ENCODE assay signal across 21 cellular contexts in the genomic region with DNA sequence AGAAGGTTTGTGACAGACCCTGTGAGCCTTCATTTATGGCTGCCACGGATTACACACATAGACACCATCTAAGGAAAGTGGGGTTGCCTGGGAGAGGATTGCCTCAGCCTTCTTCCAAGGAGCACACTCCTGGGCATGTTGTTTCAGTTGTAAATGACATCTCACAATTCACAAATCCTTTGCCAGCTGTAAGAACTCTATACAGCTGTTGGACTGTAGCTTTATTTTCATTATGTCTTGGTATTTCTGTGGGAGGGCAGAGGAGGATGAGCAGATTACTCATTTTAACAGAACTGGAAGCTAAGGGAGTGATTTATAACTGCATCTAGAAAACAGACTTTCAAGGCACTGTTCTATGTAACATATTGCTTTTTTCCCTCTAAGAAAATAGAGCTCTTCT. TPM values are rescaled to one million over a fixed set of nuclear protein-coding genes. Genes with fewer than 3 reads are reported as not detected.
DNase-seq lines count a peak whose midpoint lies in the region; ATAC-seq and TF ChIP-seq lines count a peak whose summit lies in the region.
"Had no signal": no experiment of that assay in that cellular context is flagged by ENCODE, and none has a peak within 500 bp of the region (broad histone marks: within the 10 kb centered on the region; RNA-seq: fewer than 3 reads in every experiment).

No MANE protein-coding gene starts in this region.

- CTCF ChIA-PET in WTC11 (lab: Charles Lee): interaction anchor here (0.5 to 2.0 kb wide), 6 partner anchors 34 to 191 kb away, joined by 3 to 11 read pairs (median 3); no protein-coding TSS in a partner anchor

- TF ChIP-seq CTCF in WTC11 (IDR thresholded peaks at IDR 0.05) (no peak), fibroblast of pulmonary artery (IDR thresholded peaks at IDR 0.05; ENCODE audit: low read length, missing control alignments) (no peak), osteoblast (IDR thresholded peaks at IDR 0.05; ENCODE audit: extremely low read depth, low read depth, low read length) (no peak)

- H3K9me3 ChIP-seq in CD4-positive, CD25-positive, alpha-beta regulatory T cell (ENCODE audit: control insufficient read depth in 2 of 2, low read length in 2 of 2): no peaks in the 10 kb centered on the region
- H3K9me3 ChIP-seq in osteoblast (ENCODE audit: low read depth, low read length): no peaks in the 10 kb centered on the region
- H3K9me3 ChIP-seq: pancreas, right lobe of liver, upper lobe of right lung had no signal

- H3K27ac ChIP-seq in CD4-positive, CD25-positive, alpha-beta regulatory T cell (ENCODE audit: insufficient read depth, low read length, poor library complexity, severe bottlenecking): no peak overlapping the region
- H3K27ac ChIP-seq in osteoblast (ENCODE audit: low read depth, low read length): peak overlapping the region; percentile 66
- H3K27ac ChIP-seq: pancreas, right lobe of liver, SK-N-MC, upper lobe of right lung had no signal

- DNase-seq in CD4-positive, CD25-positive, alpha-beta regulatory T cell: no peak
- DNase-seq in WTC11 (ENCODE audit: low spot score) (no peak), fibroblast of pulmonary artery (ENCODE audit: low read depth) (peak; percentile 51), osteoblast (ENCODE audit: insufficient read length, low spot score, missing footprints) (no peak), putamen (ENCODE audit: low spot score) (no peak), left ventricle myocardium superior (no peak)
- no peak for DNase-seq in central memory CD4-positive, alpha-beta T cell
- DNase-seq: activated gamma-delta T cell; HCEC 1CT; left cardiac atrium; naive thymus-derived CD8-positive, alpha-beta T cell; NCI-H1436 treated with DMSO at 0.1 percent for 48 hours; NCI-H2171 treated with DMSO at 0.1 percent for 48 hours; NCI-H526; pancreas; right lobe of liver; RPMI8226; upper lobe of right lung had no signal

- no peaks in the 10 kb centered on the region for H3K36me3 ChIP-seq in CD4-positive, CD25-positive, alpha-beta regulatory T cell (ENCODE audit: control insufficient read depth, insufficient read depth, low read length)
- H3K36me3 ChIP-seq in osteoblast (ENCODE audit: insufficient read depth, low read length): peaks cover 18% of the 10 kb centered on the region
- H3K36me3 ChIP-seq: pancreas, right lobe of liver, upper lobe of right lung had no signal

- peaks cover 0 to 30% (median 7%) of the 10 kb centered on the region in 4 donors for H3K4me1 Mint-ChIP-seq in CD4-positive, CD25-positive, alpha-beta regulatory T cell
- no peaks in the 10 kb centered on the region for H3K4me1 Mint-ChIP-seq in WTC11

- no peak overlapping the region for H2AFZ ChIP-seq in osteoblast (ENCODE audit: low read length)

- intact Hi-C loops in left ventricle myocardium superior (cut with micrococcal nuclease): no loop called here

- H3K4me3 ChIP-seq in CD4-positive, CD25-positive, alpha-beta regulatory T cell (ENCODE audit: low read depth, low read length): no peak overlapping the region
- no peak overlapping the region for H3K4me3 ChIP-seq in fibroblast of pulmonary artery (replicated peaks; ENCODE audit: low read depth, low read length)
- H3K4me3 ChIP-seq in osteoblast (ENCODE audit: insufficient read depth, low read length): no peak overlapping the region
- H3K4me3 ChIP-seq: pancreas, right lobe of liver, SK-N-MC, upper lobe of right lung had no signal

- H3K36me3 Mint-ChIP-seq in CD4-positive, CD25-positive, alpha-beta regulatory T cell: no peaks in the 10 kb centered on the region
- H3K36me3 Mint-ChIP-seq in WTC11: peaks cover 77% of the 10 kb centered on the region
- H3K36me3 Mint-ChIP-seq: naive thymus-derived CD8-positive, alpha-beta T cell had no signal

- H3K27me3 Mint-ChIP-seq in CD4-positive, CD25-positive, alpha-beta regulatory T cell: no peaks in the 10 kb centered on the region
- H3K27me3 Mint-ChIP-seq in WTC11 (ENCODE audit: low read depth): no peaks in the 10 kb centered on the region
- H3K27me3 Mint-ChIP-seq: naive thymus-derived CD8-positive, alpha-beta T cell had no signal

- peaks cover 29% of the 10 kb centered on the region for H3K79me2 ChIP-seq in osteoblast (ENCODE audit: insufficient read depth, low read length)

- H3K27me3 ChIP-seq in CD4-positive, CD25-positive, alpha-beta regulatory T cell (ENCODE audit: control insufficient read depth, insufficient read depth, low read length): no peaks in the 10 kb centered on the region
- no peaks in the 10 kb centered on the region for H3K27me3 ChIP-seq in osteoblast (ENCODE audit: insufficient read depth, low read length)
- H3K27me3 ChIP-seq: pancreas, right lobe of liver, upper lobe of right lung had no signal

- ATAC-seq in CD4-positive, CD25-positive, alpha-beta regulatory T cell (ENCODE audit: low read depth in 2 of 2): no peak
- ATAC-seq in WTC11 (no peak), GM21526 (IDR thresholded peaks at IDR 0.05; ENCODE audit: low FRiP score, unreplicated experiment) (no peak), left ventricle myocardium superior (no peak)
- ATAC-seq: naive thymus-derived CD8-positive, alpha-beta T cell; pancreas; right lobe of liver; upper lobe of right lung had no signal

- POLR2A ChIA-PET in WTC11 (lab: Charles Lee): no interaction called here

- no peaks in the 10 kb centered on the region for H3K9me3 Mint-ChIP-seq in CD4-positive, CD25-positive, alpha-beta regulatory T cell
- no peaks in the 10 kb centered on the region for H3K9me3 Mint-ChIP-seq in WTC11
- H3K9me3 Mint-ChIP-seq: naive thymus-derived CD8-positive, alpha-beta T cell; T-helper 2 cell treated with Interferon-gamma antibody and Interleukin-4, amounts not matched to agents 5 μg/mL and 100 μg/mL, for 36 hours had no signal

- peak overlapping the region in 2 of 3 donors; percentile 26 to 49 for H3K27ac Mint-ChIP-seq in CD4-positive, CD25-positive, alpha-beta regulatory T cell
- 0 out of 2 replicates have a peak overlapping the region, but pooled peaks have one; percentile 4 for H3K27ac Mint-ChIP-seq in WTC11
- H3K27ac Mint-ChIP-seq: naive thymus-derived CD8-positive, alpha-beta T cell; T-helper 2 cell treated with Interferon-gamma antibody and Interleukin-4, amounts not matched to agents 5 μg/mL and 100 μg/mL, for 36 hours had no signal

- H3K4me1 ChIP-seq in CD4-positive, CD25-positive, alpha-beta regulatory T cell (ENCODE audit: control insufficient read depth, insufficient read depth, low read length, poor library complexity, severe bottlenecking): no peaks in the 10 kb centered on the region
- H3K4me1 ChIP-seq in osteoblast (ENCODE audit: insufficient read depth, low read length): peaks cover 26% of the 10 kb centered on the region
- H3K4me1 ChIP-seq: pancreas, right lobe of liver, upper lobe of right lung had no signal

- no peak overlapping the region for H3K4me3 Mint-ChIP-seq in CD4-positive, CD25-positive, alpha-beta regulatory T cell
- no peak overlapping the region for H3K4me3 Mint-ChIP-seq in WTC11
- H3K4me3 Mint-ChIP-seq: naive thymus-derived CD8-positive, alpha-beta T cell; T-helper 2 cell treated with Interferon-gamma antibody and Interleukin-4, amounts not matched to agents 5 μg/mL and 100 μg/mL, for 36 hours had no signal

- H3K4me2 ChIP-seq in osteoblast (ENCODE audit: insufficient read depth, low read length): peak overlapping the region; percentile 52

- no peaks in the 10 kb centered on the region for H4K20me1 ChIP-seq in osteoblast (ENCODE audit: insufficient read depth, low read length)

TF ChIP-seq in WTC11, 78 proteins besides CTCF, POLR2A, EP300 and RAD21:
- TF ChIP-seq, protein P1, sequence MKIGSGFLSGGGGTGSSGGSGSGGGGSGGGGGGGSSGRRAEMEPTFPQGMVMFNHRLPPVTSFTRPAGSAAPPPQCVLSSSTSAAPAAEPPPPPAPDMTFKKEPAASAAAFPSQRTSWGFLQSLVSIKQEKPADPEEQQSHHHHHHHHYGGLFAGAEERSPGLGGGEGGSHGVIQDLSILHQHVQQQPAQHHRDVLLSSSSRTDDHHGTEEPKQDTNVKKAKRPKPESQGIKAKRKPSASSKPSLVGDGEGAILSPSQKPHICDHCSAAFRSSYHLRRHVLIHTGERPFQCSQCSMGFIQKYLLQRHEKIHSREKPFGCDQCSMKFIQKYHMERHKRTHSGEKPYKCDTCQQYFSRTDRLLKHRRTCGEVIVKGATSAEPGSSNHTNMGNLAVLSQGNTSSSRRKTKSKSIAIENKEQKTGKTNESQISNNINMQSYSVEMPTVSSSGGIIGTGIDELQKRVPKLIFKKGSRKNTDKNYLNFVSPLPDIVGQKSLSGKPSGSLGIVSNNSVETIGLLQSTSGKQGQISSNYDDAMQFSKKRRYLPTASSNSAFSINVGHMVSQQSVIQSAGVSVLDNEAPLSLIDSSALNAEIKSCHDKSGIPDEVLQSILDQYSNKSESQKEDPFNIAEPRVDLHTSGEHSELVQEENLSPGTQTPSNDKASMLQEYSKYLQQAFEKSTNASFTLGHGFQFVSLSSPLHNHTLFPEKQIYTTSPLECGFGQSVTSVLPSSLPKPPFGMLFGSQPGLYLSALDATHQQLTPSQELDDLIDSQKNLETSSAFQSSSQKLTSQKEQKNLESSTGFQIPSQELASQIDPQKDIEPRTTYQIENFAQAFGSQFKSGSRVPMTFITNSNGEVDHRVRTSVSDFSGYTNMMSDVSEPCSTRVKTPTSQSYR (CRISPR knock-in tag; IDR thresholded peaks at IDR 0.05): no peak
- TF ChIP-seq ETV6 (CRISPR knock-in tag; IDR thresholded peaks at IDR 0.05): no peak
- TF ChIP-seq TP53 (CRISPR knock-in tag; IDR thresholded peaks at IDR 0.05): no peak

RNA-seq across cellular contexts. Expression of a gene that starts 25.6 kb away (rescaled TPM):
- 1.7 TPM for total RNA-seq in CD4-positive, CD25-positive, alpha-beta regulatory T cell
- 1 to 10 TPM in 3 of 4 donors, under 1 TPM in 1; 0.90 to 5.5 (median 2.4) TPM for polyA plus RNA-seq in CD4-positive, CD25-positive, alpha-beta regulatory T cell
- total RNA-seq in WTC11 (2021): 44.6 to 53.2 TPM (median 45.7 TPM) in 3 replicates
- total RNA-seq in osteoblast: 8.3 and 9.4 TPM in 2 replicates
- total RNA-seq in left ventricle myocardium superior: 0.64 TPM
- total RNA-seq: naive thymus-derived CD8-positive, alpha-beta T cell had no signal
- polyA plus RNA-seq: naive thymus-derived CD8-positive, alpha-beta T cell had no signal
